In genomic region chr19:56133858-56134654, GRCh38 we compare ENCODE assay signal across 12 cellular contexts. TPM values are rescaled to one million over a fixed set of nuclear protein-coding genes. Genes with fewer than 3 reads are reported as not detected.
DNase-seq lines count a peak whose midpoint lies in the region; ATAC-seq, FAIRE-seq and TF ChIP-seq lines count a peak whose summit lies in the region.
"Had no signal": no experiment of that assay in that cellular context is flagged by ENCODE, and none has a peak within 500 bp of the region (broad histone marks: within the 10 kb centered on the region; RNA-seq: fewer than 3 reads in every experiment).

No MANE protein-coding gene starts in this region.

- dilution Hi-C loops in keratinocyte (cut with MboI; ENCODE audit: extremely low pct_ligation_motif_present, low sequenced_read_pairs), result no loop called here

- H4K20me1 ChIP-seq in OCI-LY7 (ENCODE audit: insufficient read depth, low read length), result no peaks in the 10 kb centered on the region
- no peaks in the 10 kb centered on the region for H4K20me1 ChIP-seq in keratinocyte (ENCODE audit: control insufficient read depth, extremely low read depth, insufficient read depth, low read length)

- H3K79me2 ChIP-seq in OCI-LY7 (ENCODE audit: insufficient read depth, low read depth, low read length), result no peaks in the 10 kb centered on the region
- no peaks in the 10 kb centered on the region for H3K79me2 ChIP-seq in keratinocyte (ENCODE audit: control insufficient read depth, insufficient read depth, low read length)

- H3K9me2 ChIP-seq in OCI-LY7 (ENCODE audit: insufficient read depth, low read length), result no peaks in the 10 kb centered on the region

- ATAC-seq in GM21786 (IDR thresholded peaks at IDR 0.05; ENCODE audit: unreplicated experiment), result peak; percentile 56
- ATAC-seq in GM21737 (IDR thresholded peaks at IDR 0.05; ENCODE audit: unreplicated experiment), result no peak
- ATAC-seq in GM18868 (IDR thresholded peaks at IDR 0.05; ENCODE audit: unreplicated experiment), result no peak

- H3K4me3 ChIP-seq in AG04450 (ENCODE audit: low read depth, low read length), result no peak overlapping the region
- no peak overlapping the region for H3K4me3 ChIP-seq in OCI-LY7 (ENCODE audit: low read depth, low read length, poor library complexity, severe bottlenecking)
- no peak overlapping the region for H3K4me3 ChIP-seq in keratinocyte (ENCODE audit: control insufficient read depth in 2 of 3, extremely low read depth in 1 of 3, insufficient read depth in 2 of 3, low read depth in 1 of 3, low read length in 3 of 3)

- no peaks in the 10 kb centered on the region for H3K4me1 ChIP-seq in OCI-LY7 (ENCODE audit: insufficient read depth, low read length, poor library complexity, severe bottlenecking)
- H3K4me1 ChIP-seq in keratinocyte (ENCODE audit: control insufficient read depth, extremely low read depth, insufficient read depth, low read length), result peaks cover 11% of the 10 kb centered on the region

- H3K27me3 ChIP-seq in AG04450 (ENCODE audit: control insufficient read depth, insufficient read depth, low read length) (no peaks in the 10 kb centered on the region), keratinocyte (ENCODE audit: control insufficient read depth, extremely low read depth, insufficient read depth, low read length) (no peaks in the 10 kb centered on the region)

- intact Hi-C loops in OCI-LY7 (cut with micrococcal nuclease; ENCODE audit: unreplicated experiment), result no loop called here
- intact Hi-C loops in activated CD4-positive, alpha-beta memory T cell treated with anti-CD3 and anti-CD28 coated beads for 36 hours (cut with micrococcal nuclease), result no loop called here

- H3K36me3 Mint-ChIP-seq in activated CD4-positive, alpha-beta memory T cell treated with anti-CD3 and anti-CD28 coated beads for 36 hours, result no peaks in the 10 kb centered on the region

- peak overlapping the region; percentile 6 for H3K9ac ChIP-seq in keratinocyte (ENCODE audit: control insufficient read depth, extremely low read depth, insufficient read depth, low read length)

- no peaks in the 10 kb centered on the region for H3K36me3 ChIP-seq in OCI-LY7 (ENCODE audit: insufficient read depth, low read length)
- H3K36me3 ChIP-seq in keratinocyte (ENCODE audit: control insufficient read depth in 2 of 2, extremely low read depth in 1 of 2, insufficient read depth in 2 of 2, low read length in 2 of 2), result no peaks in the 10 kb centered on the region

- DNase-seq in AG04450 (ENCODE audit: low read depth, low spot score), result no peak
- no peak for DNase-seq in OCI-LY7 (ENCODE audit: low spot score)
- no peak for DNase-seq in keratinocyte (ENCODE audit: low read depth, low spot score)
- DNase-seq in stimulated activated CD8-positive, alpha-beta memory T cell treated with anti-CD3 and anti-CD28 coated beads, Interleukin-4, amount 100 ng/mL, for 48 hours, result no peak
- no peak for DNase-seq in activated CD4-positive, alpha-beta memory T cell treated with anti-CD3 and anti-CD28 coated beads for 36 hours
- DNase-seq: AML-193, occipital lobe had no signal

- no peaks in the 10 kb centered on the region for H3K27me3 Mint-ChIP-seq in activated CD4-positive, alpha-beta memory T cell treated with anti-CD3 and anti-CD28 coated beads for 36 hours

- H3K4me3 Mint-ChIP-seq in activated CD4-positive, alpha-beta memory T cell treated with anti-CD3 and anti-CD28 coated beads for 36 hours, result no peak overlapping the region

- H3K9me1 ChIP-seq in keratinocyte (ENCODE audit: control insufficient read depth, extremely low read depth, insufficient read depth, low read length), result no peaks in the 10 kb centered on the region

- peak overlapping the region; percentile 11; the same call in 1 of the 2 replicates for H3K4me2 ChIP-seq in OCI-LY7 (ENCODE audit: low read length)
- H3K4me2 ChIP-seq in keratinocyte (ENCODE audit: control insufficient read depth, extremely low read depth, insufficient read depth, low read depth, low read length), result peak overlapping the region; percentile 20

- H3K9me3 ChIP-seq in AG04450 (ENCODE audit: control insufficient read depth, insufficient read depth, low read length) (no peaks in the 10 kb centered on the region), OCI-LY7 (ENCODE audit: low read length) (no peaks in the 10 kb centered on the region), keratinocyte (ENCODE audit: control insufficient read depth, low read depth, low read length) (no peaks in the 10 kb centered on the region)

- POLR2A ChIA-PET in AG04450 (lab: Yijun Ruan, JAX), result no interaction called here
- POLR2A ChIA-PET in OCI-LY7 (lab: Charles Lee), result interaction anchor here (0.5 kb wide), 1 partner anchor 561 kb away, joined by 5 read pairs; no protein-coding TSS in a partner anchor
- POLR2A ChIA-PET in activated CD4-positive, alpha-beta memory T cell treated with anti-CD3 and anti-CD28 coated beads for 36 hours (lab: Charles Lee), result interaction anchor here (0.5 to 1.1 kb wide), 2 partner anchors 9 to 155 kb away, joined by 3 read pairs; no protein-coding TSS in a partner anchor

- BruUV-seq in OCI-LY7 (replicated peaks; lab: Mats Ljungman, UMichigan), result no TSS peak

- H3K4me1 Mint-ChIP-seq in activated CD4-positive, alpha-beta memory T cell treated with anti-CD3 and anti-CD28 coated beads for 36 hours (ENCODE audit: low read depth), result no peaks in the 10 kb centered on the region

- TF ChIP-seq CTCF in AG04450 (IDR thresholded peaks at IDR 0.05; ENCODE audit: low read depth, low read length) (no peak), OCI-LY7 (conservative IDR thresholded peaks at IDR 0.05; ENCODE audit: low read length) (no peak), keratinocyte (optimal IDR thresholded peaks at IDR 0.05 in 1 of 3, IDR thresholded peaks at IDR 0.05 in 1 of 3, conservative IDR thresholded peaks at IDR 0.05 in 1 of 3; ENCODE audit: extremely low read depth in 1 of 3, insufficient read depth in 2 of 3, low read length in 3 of 3) (no peak)

- CTCF ChIA-PET in AG04450 (lab: Charles Lee) (no interaction called here), OCI-LY7 (lab: Charles Lee; ENCODE audit: unreplicated experiment) (no interaction called here)
- CTCF ChIA-PET in activated CD4-positive, alpha-beta memory T cell treated with anti-CD3 and anti-CD28 coated beads for 36 hours (lab: Charles Lee), result interaction anchor here (1.0 to 1.1 kb wide), 2 partner anchors 29 to 58 kb away, joined by 3 read pairs; no protein-coding TSS in a partner anchor

- H3K27ac ChIP-seq in AG04450 (ENCODE audit: low read depth, low read length), result peak overlapping the region; percentile 31
- no peak overlapping the region for H3K27ac ChIP-seq in OCI-LY7 (ENCODE audit: low read depth, low read length, poor library complexity, severe bottlenecking)
- peak overlapping the region; percentile 58 for H3K27ac ChIP-seq in keratinocyte (ENCODE audit: control insufficient read depth, insufficient read depth, low read length)

- H3K27ac Mint-ChIP-seq in activated CD4-positive, alpha-beta memory T cell treated with anti-CD3 and anti-CD28 coated beads for 36 hours, result no peak overlapping the region

- FAIRE-seq in keratinocyte (lab: Jason Lieb, UNC), result no peak

- H2AFZ ChIP-seq in OCI-LY7 (ENCODE audit: low read length), result no peak overlapping the region
- H2AFZ ChIP-seq in keratinocyte (ENCODE audit: control insufficient read depth, low read length), result peak overlapping the region; percentile 35

- no peaks in the 10 kb centered on the region for H3K9me3 Mint-ChIP-seq in activated CD4-positive, alpha-beta memory T cell treated with anti-CD3 and anti-CD28 coated beads for 36 hours

RNA-seq across cellular contexts. Expression of gene ZNF444, which starts 7.0 kb away (rescaled TPM):
- polyA plus RNA-seq in AG04450 (2011; rRNA removed), result 9.9 and 11.6 TPM in 2 replicates
- 5.5 and 6.6 TPM in 2 replicates for polyA minus RNA-seq in AG04450 (2011; rRNA and poly(A)+ RNA removed)
- 22.0 and 41.7 TPM in 2 replicates for total RNA-seq in OCI-LY7 (2014; rRNA removed; shearing (Covaris generic))
- total RNA-seq in OCI-LY7 (2022), result 21.8 and 25.3 TPM in 2 replicates
- polyA plus RNA-seq in keratinocyte, result 7.4 to 10.8 TPM (median 9.1 TPM) in 3 replicates
- 1.4 TPM for polyA plus RNA-seq in keratinocyte (2011; ENCODE audit: low read depth)
- 4.0 and 11.5 TPM in 2 replicates for polyA plus RNA-seq in keratinocyte (2011; cell fraction: cytosol; rRNA removed)
- polyA plus RNA-seq in keratinocyte (2011; cell fraction: nucleus; rRNA removed), result 11.9 and 15.7 TPM in 2 replicates
- 6.4 and 12.7 TPM in 2 replicates for polyA plus RNA-seq in keratinocyte (2012; ENCODE audit: low replicate concordance)
- 4.5 to 8.2 TPM (median 4.8 TPM) in 3 replicates for polyA minus RNA-seq in keratinocyte
- 14.0 TPM for polyA minus RNA-seq in keratinocyte (2011; cell fraction: cytosol; rRNA and poly(A)+ RNA removed)
- 4.7 and 6.6 TPM in 2 replicates for polyA minus RNA-seq in keratinocyte (2011; cell fraction: nucleus; rRNA and poly(A)+ RNA removed)
- total RNA-seq in activated CD4-positive, alpha-beta memory T cell treated with anti-CD3 and anti-CD28 coated beads for 36 hours, result 10 to 100 TPM; 23.1 to 26.1 TPM

RNA-seq across cellular contexts. Expression of gene ZNF787, which starts 13.0 kb away (rescaled TPM):
- 4.5 and 8.5 TPM in 2 replicates for polyA plus RNA-seq in AG04450 (2011; rRNA removed)
- polyA minus RNA-seq in AG04450 (2011; rRNA and poly(A)+ RNA removed), result 2.0 and 3.0 TPM in 2 replicates
- total RNA-seq in OCI-LY7 (2014; rRNA removed; shearing (Covaris generic)), result 30.6 and 36.5 TPM in 2 replicates
- 31.7 and 35.6 TPM in 2 replicates for total RNA-seq in OCI-LY7 (2022)
- polyA plus RNA-seq in keratinocyte, result 4.0 to 10.7 TPM (median 5.6 TPM) in 3 replicates
- 2.9 TPM for polyA plus RNA-seq in keratinocyte (2011; ENCODE audit: low read depth)
- polyA plus RNA-seq in keratinocyte (2011; cell fraction: cytosol; rRNA removed), result 3.7 and 13.4 TPM in 2 replicates
- polyA plus RNA-seq in keratinocyte (2011; cell fraction: nucleus; rRNA removed), result 4.3 and 8.7 TPM in 2 replicates
- 5.8 and 21.8 TPM in 2 replicates for polyA plus RNA-seq in keratinocyte (2012; ENCODE audit: low replicate concordance)
- polyA minus RNA-seq in keratinocyte, result 2.9 to 6.1 TPM (median 4.0 TPM) in 3 replicates
- 37.2 TPM for polyA minus RNA-seq in keratinocyte (2011; cell fraction: cytosol; rRNA and poly(A)+ RNA removed)
- polyA minus RNA-seq in keratinocyte (2011; cell fraction: nucleus; rRNA and poly(A)+ RNA removed), result 5.2 and 8.5 TPM in 2 replicates
- total RNA-seq in activated CD4-positive, alpha-beta memory T cell treated with anti-CD3 and anti-CD28 coated beads for 36 hours, result 10 to 100 TPM; 25.3 to 25.5 TPM

RNA-seq across cellular contexts. Expression of gene GALP, which starts 41.8 kb away (rescaled TPM):
- not detected in 2 replicates for polyA plus RNA-seq in AG04450 (2011; rRNA removed)
- polyA minus RNA-seq in AG04450 (2011; rRNA and poly(A)+ RNA removed), result not detected in 2 replicates
- not detected in 2 replicates for total RNA-seq in OCI-LY7 (2014; rRNA removed; shearing (Covaris generic))
- not detected in 2 replicates for total RNA-seq in OCI-LY7 (2022)
- polyA plus RNA-seq in keratinocyte, result not detected in 3 replicates
- polyA plus RNA-seq in keratinocyte (2011; ENCODE audit: low read depth), result not detected
- polyA plus RNA-seq in keratinocyte (2011; cell fraction: cytosol; rRNA removed), result not detected in 2 replicates
- polyA plus RNA-seq in keratinocyte (2011; cell fraction: nucleus; rRNA removed), result not detected in 2 replicates
- polyA plus RNA-seq in keratinocyte (2012; ENCODE audit: low replicate concordance), result not detected in 2 replicates
- polyA minus RNA-seq in keratinocyte, result not detected in 3 replicates
- polyA minus RNA-seq in keratinocyte (2011; cell fraction: cytosol; rRNA and poly(A)+ RNA removed), result not detected
- not detected in 2 replicates for polyA minus RNA-seq in keratinocyte (2011; cell fraction: nucleus; rRNA and poly(A)+ RNA removed)
- not detected for total RNA-seq in activated CD4-positive, alpha-beta memory T cell treated with anti-CD3 and anti-CD28 coated beads for 36 hours
- total RNA-seq: fibroblast of villous mesenchyme, occipital lobe, SK-MEL-5 had no signal
